15 cellular contexts compared by ENCODE assay signal in the genomic region with DNA sequence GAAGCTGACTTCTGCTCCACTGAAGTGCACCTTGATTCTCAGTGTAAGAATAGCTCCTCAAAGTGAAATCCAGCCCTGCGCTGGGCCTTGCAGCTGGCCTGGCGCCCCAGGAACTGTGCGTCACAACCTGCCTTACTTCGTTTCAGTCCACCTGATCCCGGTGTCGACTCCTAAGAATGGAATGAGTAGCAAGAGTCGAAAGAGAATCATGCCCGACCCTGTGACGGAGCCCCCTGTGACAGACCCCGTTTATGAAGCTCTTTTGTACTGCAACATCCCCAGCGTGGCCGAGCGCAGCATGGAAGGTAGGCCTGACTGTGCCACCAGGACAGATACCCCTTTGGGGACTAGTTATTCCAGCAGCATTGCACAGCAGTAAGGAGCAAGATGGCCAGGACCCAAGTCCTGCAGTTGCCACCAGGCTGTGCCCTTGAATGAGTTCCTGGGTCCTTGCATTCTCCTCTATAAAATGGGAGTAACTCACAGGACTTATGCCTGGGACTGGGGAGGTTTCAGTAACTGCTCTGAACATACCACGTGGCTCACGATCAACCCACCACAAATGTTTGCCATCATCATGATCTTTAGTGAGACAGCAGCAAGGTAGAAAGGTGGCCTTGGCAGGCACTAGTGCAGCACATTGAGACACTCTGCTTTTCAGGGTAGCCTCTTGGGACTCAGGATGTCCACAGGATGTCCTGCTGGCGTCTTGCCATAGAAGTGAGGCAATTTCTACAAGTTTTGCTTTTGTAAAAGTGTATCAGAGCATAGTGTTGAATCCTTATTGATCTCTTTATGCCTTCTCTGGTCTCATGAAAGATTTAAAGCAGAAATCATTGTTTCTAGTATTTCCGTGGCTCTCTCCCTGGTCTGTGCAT. TPM values are rescaled to one million over a fixed set of nuclear protein-coding genes. Genes with fewer than 3 reads are reported as not detected.
A peak's percentile ranks its signal among the peaks of the same experiment; 100 is the strongest.
DNase-seq lines count a peak whose midpoint lies in the region; ATAC-seq and TF ChIP-seq lines count a peak whose summit lies in the region.
"Had no signal": no experiment of that assay in that cellular context is flagged by ENCODE, and none has a peak within 500 bp of the region (broad histone marks: within the 10 kb centered on the region; RNA-seq: fewer than 3 reads in every experiment).

No MANE protein-coding gene starts in this region.

- intact Hi-C loops in sigmoid colon (cut with DNase I): loop anchor here (1.0 kb wide), 1 partner anchor 47 kb away; a partner anchor contains a TSS

- H3K4me3 Mint-ChIP-seq in endothelial cell (ENCODE audit: unreplicated experiment): no peak overlapping the region

- TF ChIP-seq POLR2A in sigmoid colon (IDR thresholded peaks at IDR 0.05): no peak

- H3K27ac Mint-ChIP-seq in endothelial cell (ENCODE audit: unreplicated experiment): peak overlapping the region; percentile 72

- H3K4me1 ChIP-seq in sigmoid colon: peaks cover 0 to 23% (median 20%) of the 10 kb centered on the region in 4 donors

- H3K4me1 Mint-ChIP-seq in endothelial cell (ENCODE audit: unreplicated experiment): peaks cover 18% of the 10 kb centered on the region

- H3K4me3 ChIP-seq in MG63: no peak overlapping the region
- no peak overlapping the region for H3K4me3 ChIP-seq in sigmoid colon
- H3K4me3 ChIP-seq: tibial nerve had no signal

- H3K27me3 ChIP-seq in MG63 (no peaks in the 10 kb centered on the region), sigmoid colon (no peaks in the 10 kb centered on the region)
- H3K27me3 ChIP-seq: dorsolateral prefrontal cortex, tibial nerve had no signal

- DNase-seq in Daoy (ENCODE audit: low read depth) (peak; percentile 28), MG63 (peak; percentile 34), endothelial cell (ENCODE audit: low spot score) (no peak), sigmoid colon (peak; percentile 78), GM20000 (ENCODE audit: low spot score) (no peak)
- no peak for DNase-seq in central memory CD4-positive, alpha-beta T cell
- DNase-seq: activated CD8-positive, alpha-beta memory T cell treated with anti-CD3 and anti-CD28 coated beads for 24 hours; activated effector memory CD4-positive, alpha-beta T cell treated with anti-CD3 and anti-CD28 coated beads, Interleukin-2, amount 50 U/mL, for 16 hours; DMS79; NCI-H1417 treated with DMSO at 0.1 percent for 48 hours had no signal

- peaks cover 9% of the 10 kb centered on the region for H3K27me3 Mint-ChIP-seq in endothelial cell (ENCODE audit: unreplicated experiment)

- H3K36me3 Mint-ChIP-seq in endothelial cell (ENCODE audit: low read depth, unreplicated experiment): peaks cover 14% of the 10 kb centered on the region

- H3K9me3 Mint-ChIP-seq in endothelial cell (ENCODE audit: unreplicated experiment): no peaks in the 10 kb centered on the region

- H3K36me3 ChIP-seq in MG63 (peaks cover 29% of the 10 kb centered on the region), sigmoid colon (no peaks in the 10 kb centered on the region)

- no peak for TF ChIP-seq EP300 in sigmoid colon (IDR thresholded peaks at IDR 0.05)

- H3K27ac ChIP-seq in sigmoid colon: peak overlapping the region in 3 of 4 donors; percentile 68 to 85 (median 74)
- H3K27ac ChIP-seq: KMS-11, tibial nerve, VCaP had no signal

- WGBS in sigmoid colon, 2 donors: 91 to 95% methylated on average over 17 of the region's 17 CpGs

- no peak for ATAC-seq in HG03097 (IDR thresholded peaks at IDR 0.05; ENCODE audit: low FRiP score, unreplicated experiment)

- TF ChIP-seq CTCF in endothelial cell (IDR thresholded peaks at IDR 0.05; ENCODE audit: unreplicated experiment) (no peak), sigmoid colon (IDR thresholded peaks at IDR 0.05) (no peak), GM20000 (IDR thresholded peaks at IDR 0.05; ENCODE audit: extremely low read depth, missing control alignments) (no peak)

- H3K9me3 ChIP-seq in MG63 (no peaks in the 10 kb centered on the region), sigmoid colon (no peaks in the 10 kb centered on the region)
- H3K9me3 ChIP-seq: tibial nerve had no signal

RNA-seq across cellular contexts. Expression of a gene that starts 46.8 kb away (rescaled TPM):
- total RNA-seq in Daoy (2014; rRNA removed; shearing (Covaris generic)): 8.6 TPM in 2 replicates
- 39.1 and 40.5 TPM in 2 replicates for total RNA-seq in MG63 (2014; rRNA removed; shearing (Covaris generic); ENCODE audit: low replicate concordance)
- total RNA-seq in endothelial cell (ENCODE audit: unreplicated experiment) (4.4 TPM), sigmoid colon (10 to 100 TPM in 1 of 4 donors, 1 to 10 TPM in 3; 5.7 to 12.2 (median 7.5) TPM)
- 1 to 10 TPM; 2.4 to 7.5 (median 3.5) TPM for polyA plus RNA-seq in sigmoid colon

Comparison
In these comparisons a context has a peak if more than half of its experiments do, and no peak if none do; other contexts are left out.
1. DNase-seq: peak in Daoy (single experiment), MG63 (single experiment) and sigmoid colon (single experiment); none in endothelial cell (single experiment), GM20000 (single experiment) and central memory CD4-positive, alpha-beta T cell (single experiment).